ENCODE assay signal across 20 cellular contexts in genomic region chr10:104043185-104043830, GRCh38. TPM values are rescaled to one million over a fixed set of nuclear protein-coding genes. Genes with fewer than 3 reads are reported as not detected.
DNase-seq lines count a peak whose midpoint lies in the region; ATAC-seq, FAIRE-seq and TF ChIP-seq lines count a peak whose summit lies in the region.
"Had no signal": no experiment of that assay in that cellular context is flagged by ENCODE, and none has a peak within 500 bp of the region (broad histone marks: within the 10 kb centered on the region; RNA-seq: fewer than 3 reads in every experiment).

No MANE protein-coding gene starts in this region.

- H3K9me3 Mint-ChIP-seq in activated CD8-positive, alpha-beta memory T cell treated with anti-CD3 and anti-CD28 coated beads, Interleukin-2, amount 10 ng/mL, durations not matched to agents 7 days and 5 days (ENCODE audit: low read depth): no peaks in the 10 kb centered on the region
- H3K9me3 Mint-ChIP-seq: CD8-positive, alpha-beta memory T cell had no signal

- WGBS in aorta, 2 donors: 76 to 83% methylated on average over 8 of the region's 8 CpGs

- H3K4me1 ChIP-seq in vagina: no peaks in the 10 kb centered on the region
- H3K4me1 ChIP-seq in aorta (ENCODE audit: control insufficient read depth in 1 of 2, insufficient read depth in 2 of 2, low read length in 2 of 2): no peaks in the 10 kb centered on the region
- H3K4me1 ChIP-seq: HAP-1 had no signal

- H3K4me3 ChIP-seq in brain microvascular endothelial cell (ENCODE audit: low read depth, low read length) (no peak overlapping the region), vagina (no peak overlapping the region), aorta (ENCODE audit: low read length in 2 of 2) (no peak overlapping the region)
- H3K4me3 ChIP-seq: HAP-1 had no signal

- no peaks in the 10 kb centered on the region for H3K27me3 Mint-ChIP-seq in activated CD8-positive, alpha-beta memory T cell treated with anti-CD3 and anti-CD28 coated beads, Interleukin-2, amount 10 ng/mL, durations not matched to agents 7 days and 5 days

- H3K27ac Mint-ChIP-seq in activated CD8-positive, alpha-beta memory T cell treated with anti-CD3 and anti-CD28 coated beads, Interleukin-2, amount 10 ng/mL, durations not matched to agents 7 days and 5 days: no peak overlapping the region
- H3K27ac Mint-ChIP-seq: CD8-positive, alpha-beta memory T cell had no signal

- H3K27me3 ChIP-seq in brain microvascular endothelial cell (replicated peaks) (no peaks in the 10 kb centered on the region), vagina (no peaks in the 10 kb centered on the region), aorta (ENCODE audit: control insufficient read depth in 1 of 2, insufficient read depth in 2 of 2, low read length in 1 of 2) (no peaks in the 10 kb centered on the region)

- no peaks in the 10 kb centered on the region for H3K36me3 Mint-ChIP-seq in activated CD8-positive, alpha-beta memory T cell treated with anti-CD3 and anti-CD28 coated beads, Interleukin-2, amount 10 ng/mL, durations not matched to agents 7 days and 5 days
- H3K36me3 Mint-ChIP-seq: CD8-positive, alpha-beta memory T cell had no signal

- peak; percentile 31 for DNase-seq in activated CD8-positive, alpha-beta memory T cell treated with anti-CD3 and anti-CD28 coated beads, Interleukin-2, amount 10 ng/mL, durations not matched to agents 7 days and 5 days
- no peak for DNase-seq in activated CD8-positive, alpha-beta memory T cell treated with anti-CD3 and anti-CD28 coated beads, Interleukin-2, amount 50 U/mL, for 48 hours
- DNase-seq in brain microvascular endothelial cell (peak; percentile 20), vagina (ENCODE audit: extremely low spot score in 2 of 2) (peak; percentile 54 to 55), HTR-8/SVneo (ENCODE audit: insufficient read length, low spot score) (no peak), aorta (no peak)
- DNase-seq: CD8-positive, alpha-beta memory T cell; DMS79; NCI-H1105 treated with DMSO at 0.1 percent for 48 hours; NCI-H187 treated with DMSO at 0.1 percent for 48 hours; NCI-H2171; NCI-H446; OCI-M1 had no signal

- in situ Hi-C loops in brain microvascular endothelial cell (cut with HindIII; ENCODE audit: low pct_ligation_motif_present, low sequenced_read_pairs): no loop called here

- intact Hi-C loops in vagina (cut with DNase I) (no loop called here), aorta (cut with DNase I) (loop anchor here in 1 of 2 donors (5.0 kb wide), 1 partner anchor 74 kb away; no protein-coding TSS in a partner anchor)

- ATAC-seq in activated CD8-positive, alpha-beta memory T cell treated with anti-CD3 and anti-CD28 coated beads, Interleukin-2, amount 10 ng/mL, durations not matched to agents 7 days and 5 days: no peak
- ATAC-seq in GM21423 (IDR thresholded peaks at IDR 0.05; ENCODE audit: unreplicated experiment): peak; percentile 48
- no peak for ATAC-seq in GM19455 (IDR thresholded peaks at IDR 0.05; ENCODE audit: unreplicated experiment)
- no peak for ATAC-seq in aorta (ENCODE audit: low FRiP score)

- FAIRE-seq in HTR-8/SVneo (lab: Jason Lieb, UNC): no peak
- FAIRE-seq: D721Med, GM18507 had no signal

- TF ChIP-seq CTCF in brain microvascular endothelial cell (IDR thresholded peaks at IDR 0.05; ENCODE audit: low read depth, low read length, missing control alignments) (no peak), vagina (IDR thresholded peaks at IDR 0.05) (no peak)

- no peak for TF ChIP-seq POLR2A in vagina (IDR thresholded peaks at IDR 0.05)

- no peak overlapping the region for H3K27ac ChIP-seq in brain microvascular endothelial cell
- no peak overlapping the region for H3K27ac ChIP-seq in vagina
- H3K27ac ChIP-seq in aorta (ENCODE audit: low read depth in 1 of 2, low read length in 2 of 2): no peak overlapping the region
- H3K27ac ChIP-seq: HL-60 had no signal

- CTCF ChIA-PET in activated CD8-positive, alpha-beta memory T cell treated with anti-CD3 and anti-CD28 coated beads, Interleukin-2, amount 10 ng/mL, durations not matched to agents 7 days and 5 days (lab: Charles Lee): no interaction called here

- no peaks in the 10 kb centered on the region for H3K4me1 Mint-ChIP-seq in activated CD8-positive, alpha-beta memory T cell treated with anti-CD3 and anti-CD28 coated beads, Interleukin-2, amount 10 ng/mL, durations not matched to agents 7 days and 5 days
- H3K4me1 Mint-ChIP-seq: CD8-positive, alpha-beta memory T cell had no signal

- H3K36me3 ChIP-seq in brain microvascular endothelial cell (replicated peaks) (no peaks in the 10 kb centered on the region), vagina (no peaks in the 10 kb centered on the region), aorta (ENCODE audit: control insufficient read depth in 1 of 2, insufficient read depth in 2 of 2, low read length in 1 of 2) (no peaks in the 10 kb centered on the region)
- H3K36me3 ChIP-seq: HAP-1 had no signal

- no peaks in the 10 kb centered on the region for H3K9me3 ChIP-seq in vagina
- no peaks in the 10 kb centered on the region for H3K9me3 ChIP-seq in aorta (ENCODE audit: control insufficient read depth, low read length)
- H3K9me3 ChIP-seq: HAP-1 had no signal

- no peak overlapping the region for H3K4me3 Mint-ChIP-seq in activated CD8-positive, alpha-beta memory T cell treated with anti-CD3 and anti-CD28 coated beads, Interleukin-2, amount 10 ng/mL, durations not matched to agents 7 days and 5 days
- H3K4me3 Mint-ChIP-seq: CD8-positive, alpha-beta memory T cell had no signal

RNA-seq across cellular contexts. Expression of gene COL17A1, which starts 42.4 kb away (rescaled TPM):
- not detected for total RNA-seq in activated CD8-positive, alpha-beta memory T cell treated with anti-CD3 and anti-CD28 coated beads, Interleukin-2, amount 10 ng/mL, durations not matched to agents 7 days and 5 days
- 149 TPM for total RNA-seq in vagina
- 1 to 10 TPM in 1 of 2 donors, under 1 TPM in 1; 0.87 to 1.5 TPM for total RNA-seq in aorta
- polyA plus RNA-seq in aorta: 1 to 10 TPM in 1 of 2 donors, under 1 TPM in 1; 0.28 to 1.5 TPM
- total RNA-seq: CD8-positive, alpha-beta memory T cell; LHCN-M2 had no signal
- polyA plus RNA-seq: CD8-positive, alpha-beta memory T cell had no signal

Comparison
In these comparisons a context has a peak if more than half of its experiments do, and no peak if none do; other contexts are left out.
1. DNase-seq: peak in activated CD8-positive, alpha-beta memory T cell treated with anti-CD3 and anti-CD28 coated beads, Interleukin-2, amount 10 ng/mL, durations not matched to agents 7 days and 5 days (single experiment), brain microvascular endothelial cell (single experiment) and vagina (2 of 2); none in activated CD8-positive, alpha-beta memory T cell treated with anti-CD3 and anti-CD28 coated beads, Interleukin-2, amount 50 U/mL, for 48 hours (single experiment), HTR-8/SVneo (single experiment) and aorta (0 of 2).
2. RNA of gene COL17A1, which starts 42.4 kb away (total RNA-seq): 149 TPM in vagina (single experiment); 0.87 to 1.5 TPM in aorta and not detected in activated CD8-positive, alpha-beta memory T cell treated with anti-CD3 and anti-CD28 coated beads, Interleukin-2, amount 10 ng/mL, durations not matched to agents 7 days and 5 days; every median in the first group is over 10 times any median in the second.